ENCODE assay signal across 1 cellular context in the genomic region with DNA sequence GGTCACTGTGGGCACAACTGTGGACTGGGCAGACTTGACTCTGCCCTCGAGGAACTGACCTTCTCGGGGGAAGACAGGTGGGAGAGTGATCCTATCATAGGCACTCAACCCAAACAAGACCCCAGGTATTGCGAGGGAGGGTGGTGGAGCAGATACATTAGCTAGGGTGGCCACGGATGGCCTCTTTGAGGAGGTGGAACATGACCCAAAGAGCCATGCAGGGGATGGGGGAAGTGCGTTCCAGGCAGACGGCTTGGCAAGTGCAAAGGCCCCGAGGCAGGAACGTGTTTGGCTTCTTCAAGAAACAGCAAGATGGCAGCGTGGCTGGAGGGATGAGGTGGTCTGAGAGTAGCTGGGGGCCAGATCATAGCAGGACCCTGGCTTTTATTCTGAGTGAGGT.
TF ChIP-seq lines count a peak whose summit lies in the region.

No MANE protein-coding gene starts in this region.

TF ChIP-seq in endothelial cell of umbilical vein, 7 proteins besides CTCF, POLR2A, EP300 and RAD21:
- TF ChIP-seq FOS (IDR thresholded peaks at IDR 0.05; ENCODE audit: borderline replicate concordance, insufficient read depth, low read length) (no peak), MYC (IDR thresholded peaks at IDR 0.05; ENCODE audit: low read depth, low read length) (no peak), GATA2 (IDR thresholded peaks at IDR 0.05; ENCODE audit: insufficient read depth, insufficient read length, low read depth, low read length) (no peak), JUN (IDR thresholded peaks at IDR 0.05; ENCODE audit: borderline replicate concordance, insufficient read depth, insufficient read length, low read depth) (no peak), EZH2 (IDR thresholded peaks at IDR 0.05; ENCODE audit: borderline replicate concordance, low read depth, low read length, severe bottlenecking) (no peak), POLR2AphosphoS5 (IDR thresholded peaks at IDR 0.05; ENCODE audit: insufficient read depth, low read depth, low read length) (no peak)
- TF ChIP-seq, protein P1, sequence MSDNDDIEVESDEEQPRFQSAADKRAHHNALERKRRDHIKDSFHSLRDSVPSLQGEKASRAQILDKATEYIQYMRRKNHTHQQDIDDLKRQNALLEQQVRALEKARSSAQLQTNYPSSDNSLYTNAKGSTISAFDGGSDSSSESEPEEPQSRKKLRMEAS (IDR thresholded peaks at IDR 0.05; ENCODE audit: insufficient read depth, insufficient read length): no peak
